Comparison of ENCODE assay signal across 8 cellular contexts in the genomic region with DNA sequence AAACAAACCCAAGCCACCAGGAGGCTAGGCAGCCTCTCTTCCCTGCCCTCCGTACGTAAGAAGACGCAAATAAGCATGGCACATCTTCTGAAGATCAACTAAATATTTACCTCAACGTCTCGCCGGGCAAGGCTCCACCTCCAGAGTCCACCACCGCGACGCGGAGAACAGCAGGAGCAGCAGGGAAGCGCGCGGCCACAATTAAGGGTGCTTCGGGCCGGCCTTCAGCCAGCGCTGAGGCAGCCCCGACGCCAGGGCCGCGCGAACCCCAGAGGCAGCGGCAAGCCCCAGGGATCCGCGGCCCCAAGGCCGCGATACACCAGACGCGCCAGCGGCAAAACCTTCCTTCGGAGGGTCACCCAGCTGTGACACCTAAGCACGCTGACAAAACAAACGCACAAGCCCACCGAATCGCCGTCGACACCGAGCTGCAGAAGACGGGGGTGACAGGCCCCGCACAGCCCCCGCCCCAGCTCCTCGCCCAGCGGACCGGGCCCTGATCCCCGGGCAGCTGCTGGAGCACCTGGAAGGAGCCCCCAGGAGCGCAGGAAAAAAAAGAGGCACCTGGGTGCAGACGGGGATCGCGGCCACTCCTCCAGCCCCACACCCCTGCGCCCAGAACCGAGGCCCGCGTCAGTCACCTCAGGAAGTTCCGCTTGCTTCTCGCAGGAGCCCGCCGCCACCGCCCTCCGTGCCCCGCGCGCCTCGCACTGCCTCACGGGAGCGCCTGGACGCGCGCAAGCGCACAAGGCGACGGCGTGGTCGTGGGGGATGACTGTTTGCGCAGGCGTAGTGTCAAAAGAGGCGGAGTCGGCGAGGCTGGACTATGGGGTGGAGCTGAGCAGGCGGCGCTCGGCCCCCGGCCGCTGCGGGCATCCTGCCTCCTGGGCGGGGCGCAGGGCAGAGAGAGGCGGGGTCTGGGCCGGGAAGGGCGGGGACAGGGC. TPM values are rescaled to one million over a fixed set of nuclear protein-coding genes. Genes with fewer than 3 reads are reported as not detected.
DNase-seq lines count a peak whose midpoint lies in the region; ATAC-seq and TF ChIP-seq lines count a peak whose summit lies in the region.

TSS of gene HAUS3 (minus strand) at position 712 of the 944 bp plus-strand sequence. CDS start 1,175 bp downstream, outside the sequence.
TSS of gene POLN (minus strand) at position 712 of the 944 bp plus-strand sequence. CDS start 12,890 bp downstream, outside the sequence.

- H3K4me1 ChIP-seq in adrenal gland (replicated peaks in 1 of 2): peaks cover 8 to 62% of the 10 kb centered on the region in 2 donors
- H3K4me1 ChIP-seq in heart right ventricle: peaks cover 4 to 83% (median 50%) of the 10 kb centered on the region in 9 donors
- peaks cover 53% of the 10 kb centered on the region for H3K4me1 ChIP-seq in upper lobe of right lung

- peak within 1 kb of the TSS; percentile 96 for H3K27ac Mint-ChIP-seq in progenitor cell of endocrine pancreas

- ATAC-seq in HG02763 (IDR thresholded peaks at IDR 0.05; ENCODE audit: unreplicated experiment) (peak; percentile 88), heart right ventricle (peak; percentile 97 to 100 (median 98)), upper lobe of right lung (peak; percentile 98)

- H3K9me3 ChIP-seq in adrenal gland (replicated peaks in 1 of 3) (no peaks in the 10 kb centered on the region), heart right ventricle (no peaks in the 10 kb centered on the region), upper lobe of right lung (no peaks in the 10 kb centered on the region)

- 0% methylated on average over 6 to 88 of the region's 88 CpGs for WGBS in adrenal gland, 4 donors
- WGBS in heart right ventricle, 2 donors: 0% methylated on average over 78 to 88 of the region's 88 CpGs

- no peaks in the 10 kb centered on the region for H3K27me3 Mint-ChIP-seq in progenitor cell of endocrine pancreas

- no peaks in the 10 kb centered on the region for H3K9me3 Mint-ChIP-seq in progenitor cell of endocrine pancreas (ENCODE audit: low read depth)

- peak; percentile 38 to 91 for TF ChIP-seq POLR2A in adrenal gland (IDR thresholded peaks at IDR 0.05)

- peaks cover 16% of the 10 kb centered on the region for H3K4me1 Mint-ChIP-seq in progenitor cell of endocrine pancreas (ENCODE audit: low read depth)

- H3K27me3 ChIP-seq in adrenal gland (no peaks in the 10 kb centered on the region), heart right ventricle (no peaks in the 10 kb centered on the region), upper lobe of right lung (no peaks in the 10 kb centered on the region)

- H3K4me3 Mint-ChIP-seq in progenitor cell of endocrine pancreas (ENCODE audit: low read depth): peak within 1 kb of the TSS; percentile 87

- intact Hi-C loops in adrenal gland (cut with DNase I) (no loop called here), heart right ventricle (cut with DNase I) (loop anchor here in 3 of 10 donors (2.0 to 10.0 kb wide), 6 partner anchors 15 to 831 kb away; partner anchors contain the start of genes CFAP99 (in 3 of the 3), ZFYVE28 (in 3 of the 3), FAM193A (in 1 of the 3) and HTT (in 1 of the 3)), upper lobe of right lung (cut with DNase I) (no loop called here)

- H3K4me3 ChIP-seq in GM12875 (ENCODE audit: low read depth, low read length) (peak within 1 kb of the TSS; percentile 100), adrenal gland (peak within 1 kb of the TSS; percentile 64 to 89 (median 69)), heart right ventricle (peak within 1 kb of the TSS; percentile 69 to 97 (median 88)), upper lobe of right lung (peak within 1 kb of the TSS; percentile 96)

- TF ChIP-seq CTCF in GM12875 (IDR thresholded peaks at IDR 0.05; ENCODE audit: borderline replicate concordance, insufficient read depth, low read depth, low read length) (no peak), adrenal gland (IDR thresholded peaks at IDR 0.05) (peak in 3 of 6 experiments; percentile 2 to 14 (median 3)), heart right ventricle (IDR thresholded peaks at IDR 0.05) (no peak), progenitor cell of endocrine pancreas (IDR thresholded peaks at IDR 0.05; ENCODE audit: unreplicated experiment) (no peak), upper lobe of right lung (IDR thresholded peaks at IDR 0.05) (no peak)

- H3K27ac ChIP-seq in adrenal gland (peak within 1 kb of the TSS in 4 of 5 donors; percentile 71 to 85 (median 82)), heart right ventricle (peak within 1 kb of the TSS in 9 of 10 donors; percentile 65 to 87 (median 79)), upper lobe of right lung (peak within 1 kb of the TSS; percentile 76)

- DNase-seq in NCI-H1417 treated with DMSO at 0.1 percent for 48 hours (lab: John Stamatoyannopoulos, UW): peak; percentile 86
- peak; percentile 84 to 92 for DNase-seq in SW 1271 (lab: John Stamatoyannopoulos, UW)
- peak; percentile 98 to 99 (median 98) for DNase-seq in adrenal gland
- peak; percentile 98 to 99 for DNase-seq in heart right ventricle
- DNase-seq in progenitor cell of endocrine pancreas (ENCODE audit: low spot score, unreplicated experiment): peak; percentile 99
- DNase-seq in upper lobe of right lung: peak; percentile 99

- peaks cover 0 to 12% of the 10 kb centered on the region in 2 donors for H3K36me3 ChIP-seq in adrenal gland (replicated peaks in 1 of 2)
- H3K36me3 ChIP-seq in heart right ventricle: peaks cover 0 to 37% (median 0%) of the 10 kb centered on the region in 9 donors
- no peaks in the 10 kb centered on the region for H3K36me3 ChIP-seq in upper lobe of right lung

- no peaks in the 10 kb centered on the region for H3K36me3 Mint-ChIP-seq in progenitor cell of endocrine pancreas (ENCODE audit: insufficient read depth)

RNA-seq across cellular contexts. Expression of gene HAUS3, which starts in this region (rescaled TPM):
- total RNA-seq in adrenal gland (10 to 100 TPM in 5 of 8 donors, 1 to 10 TPM in 3; 8.3 to 15.8 (median 12.6) TPM), heart right ventricle (1 to 10 TPM; 4.0 to 7.3 (median 6.5) TPM), progenitor cell of endocrine pancreas (18.1 and 18.3 TPM in 2 replicates), upper lobe of right lung (13.0 TPM)
- polyA plus RNA-seq in adrenal gland (10 to 100 TPM; 12.8 to 19.1 (median 13.5) TPM), heart right ventricle (10 to 100 TPM in 1 of 2 donors, 1 to 10 TPM in 1; 3.5 to 10.5 TPM)

RNA-seq across cellular contexts. Expression of gene POLN, which starts in this region (rescaled TPM):
- 1 to 10 TPM in 7 of 8 donors, under 1 TPM in 1; 0.69 to 5.7 (median 2.6) TPM for total RNA-seq in adrenal gland
- 10 to 100 TPM in 1 of 3 donors, 1 to 10 TPM in 2; 1.3 to 10.6 (median 6.3) TPM for polyA plus RNA-seq in adrenal gland
- 1 to 10 TPM; 1.3 to 3.1 (median 2.1) TPM for total RNA-seq in heart right ventricle
- polyA plus RNA-seq in heart right ventricle: 1 to 10 TPM in 1 of 2 donors, under 1 TPM in 1; 0.97 to 2.4 TPM
- total RNA-seq in progenitor cell of endocrine pancreas: 5.0 and 5.9 TPM in 2 replicates
- total RNA-seq in upper lobe of right lung: 2.7 TPM

Comparison
In these comparisons a context has a peak if more than half of its experiments do, and no peak if none do; other contexts are left out.
1. Peak in every context shown above with its lines: DNase-seq, ATAC-seq, H3K4me3 ChIP-seq and H3K27ac ChIP-seq.